In genomic region chr4:3073158-3074077, GRCh38 we compare ENCODE assay signal across 8 cellular contexts. TPM values are rescaled to one million over a fixed set of nuclear protein-coding genes. Genes with fewer than 3 reads are reported as not detected.
DNase-seq lines count a peak whose midpoint lies in the region; ATAC-seq and TF ChIP-seq lines count a peak whose summit lies in the region.

No MANE protein-coding gene starts in this region.

- H3K4ac ChIP-seq in mesenchymal stem cell (ENCODE audit: low read depth in 1 of 2, low read length in 2 of 2), result peak overlapping the region in 1 of 2 experiments; percentile 54

- H3K23ac ChIP-seq in mesenchymal stem cell (ENCODE audit: low read length in 2 of 2), result peak overlapping the region in 1 of 2 experiments; percentile 64

- peak overlapping the region; percentile 49 to 88 for H3K18ac ChIP-seq in mesenchymal stem cell (ENCODE audit: low read depth in 1 of 2, low read length in 2 of 2)

- H3K27me3 ChIP-seq in BLaER1 treated with 17β-estradiol and CSF1 and Interleukin-3, amounts not matched to agents 10 nM and 100 nM, result no peaks in the 10 kb centered on the region
- peaks cover 4% of the 10 kb centered on the region; the same call in 1 of the 2 replicates for H3K27me3 ChIP-seq in HUES6 (ENCODE audit: control insufficient read depth, insufficient read depth, low read length)
- no peaks in the 10 kb centered on the region for H3K27me3 ChIP-seq in breast epithelium
- peaks cover 0 to 4% of the 10 kb centered on the region in 2 experiments for H3K27me3 ChIP-seq in mesenchymal stem cell (ENCODE audit: control insufficient read depth in 1 of 2, insufficient read depth in 1 of 2, low read length in 2 of 2)

- DNase-seq in breast epithelium (ENCODE audit: low spot score in 2 of 2) (peak in 1 of 2 donors; percentile 28), mesenchymal stem cell (peak; percentile 29), HCEC 1CT (no peak), cerebellar cortex (ENCODE audit: low spot score) (no peak), SKM-1 treated with dmso at 0.1 percent for 144 hours (lab: John Stamatoyannopoulos, UW; ENCODE audit: unreplicated experiment) (no peak)

- H2BK12ac ChIP-seq in mesenchymal stem cell (ENCODE audit: low read length in 2 of 2), result no peak overlapping the region

- no peak for TF ChIP-seq CTCF in breast epithelium (IDR thresholded peaks at IDR 0.05)

- intact Hi-C loops in breast epithelium (cut with DNase I; ENCODE audit: low total_unique reads), result no loop called here

- H4K91ac ChIP-seq in mesenchymal stem cell (ENCODE audit: low read length), result peak overlapping the region; percentile 70

- peak; percentile 18 for ATAC-seq in GM19467 (IDR thresholded peaks at IDR 0.05; ENCODE audit: unreplicated experiment)

- H3K4me2 ChIP-seq in BLaER1 treated with 17β-estradiol and CSF1 and Interleukin-3, amounts not matched to agents 10 nM and 100 nM, result peak overlapping the region; percentile 75 to 91 (median 87)
- H3K4me2 ChIP-seq in mesenchymal stem cell (ENCODE audit: low read length, poor library complexity, severe bottlenecking), result peak overlapping the region; percentile 90

- no peak overlapping the region for H2BK5ac ChIP-seq in mesenchymal stem cell (ENCODE audit: low read depth, low read length, poor library complexity, severe bottlenecking)

- H4K20me1 ChIP-seq in BLaER1 treated with 17β-estradiol and CSF1 and Interleukin-3, amounts not matched to agents 10 nM and 100 nM, result peaks cover 28 to 33% (median 29%) of the 10 kb centered on the region in 11 experiments; a peak in 21 of 22 replicates

- peak overlapping the region in 9 of 11 experiments; percentile 45 to 85 (median 75); a peak in 18 of 22 replicates for H3K27ac ChIP-seq in BLaER1 treated with 17β-estradiol and CSF1 and Interleukin-3, amounts not matched to agents 10 nM and 100 nM
- H3K27ac ChIP-seq in HUES6 (ENCODE audit: low read depth, low read length) (no peak overlapping the region), breast epithelium (peak overlapping the region; percentile 57 to 75), mesenchymal stem cell (ENCODE audit: low read length, poor library complexity, severe bottlenecking) (no peak overlapping the region)

- H2BK15ac ChIP-seq in mesenchymal stem cell (ENCODE audit: low read depth, poor library complexity, severe bottlenecking), result peak overlapping the region; percentile 4

- peak overlapping the region in 1 of 2 experiments; percentile 97 for H3K14ac ChIP-seq in mesenchymal stem cell (ENCODE audit: low read length in 2 of 2)

- H3K36me3 ChIP-seq in BLaER1 treated with 17β-estradiol and CSF1 and Interleukin-3, amounts not matched to agents 10 nM and 100 nM, result no peaks in the 10 kb centered on the region
- no peaks in the 10 kb centered on the region for H3K36me3 ChIP-seq in HUES6 (ENCODE audit: control insufficient read depth, insufficient read depth, low read length)
- no peaks in the 10 kb centered on the region for H3K36me3 ChIP-seq in breast epithelium
- H3K36me3 ChIP-seq in mesenchymal stem cell (ENCODE audit: control insufficient read depth in 1 of 2, insufficient read depth in 2 of 2, low read depth in 1 of 2, low read length in 2 of 2), result no peaks in the 10 kb centered on the region

- H3K4me3 ChIP-seq in BLaER1 treated with 17β-estradiol and CSF1 and Interleukin-3, amounts not matched to agents 10 nM and 100 nM, result peak overlapping the region; percentile 55 to 73 (median 60)
- H3K4me3 ChIP-seq in HUES6 (ENCODE audit: low read depth, low read length) (peak overlapping the region; percentile 66), breast epithelium (peak overlapping the region; percentile 82 to 99 (median 83)), mesenchymal stem cell (ENCODE audit: insufficient read depth in 1 of 2, low read depth in 1 of 2, low read length in 2 of 2) (peak overlapping the region; percentile 67 to 76)

- H3K9me3 ChIP-seq in BLaER1 treated with 17β-estradiol and CSF1 and Interleukin-3, amounts not matched to agents 10 nM and 100 nM (replicated peaks in 1 of 11), result no peaks in the 10 kb centered on the region
- H3K9me3 ChIP-seq in HUES6 (ENCODE audit: control insufficient read depth, insufficient read depth, low read depth, low read length) (no peaks in the 10 kb centered on the region), breast epithelium (no peaks in the 10 kb centered on the region), mesenchymal stem cell (ENCODE audit: control insufficient read depth, low read length) (no peaks in the 10 kb centered on the region)

- peaks cover 28 to 37% (median 35%) of the 10 kb centered on the region in 10 experiments for H3K4me1 ChIP-seq in BLaER1 treated with 17β-estradiol and CSF1 and Interleukin-3, amounts not matched to agents 10 nM and 100 nM
- H3K4me1 ChIP-seq in HUES6 (ENCODE audit: control insufficient read depth, insufficient read depth, low read length) (peaks cover 15% of the 10 kb centered on the region; the same call in 1 of the 2 replicates), breast epithelium (no peaks in the 10 kb centered on the region), mesenchymal stem cell (ENCODE audit: control insufficient read depth, insufficient read depth, low read depth, low read length) (peaks cover 8% of the 10 kb centered on the region)

- TF ChIP-seq POLR2A in breast epithelium (IDR thresholded peaks at IDR 0.05), result peak; percentile 10

- no peak overlapping the region for H2AK5ac ChIP-seq in mesenchymal stem cell (ENCODE audit: low read length, severe bottlenecking)

- H2AFZ ChIP-seq in mesenchymal stem cell (ENCODE audit: low read depth, low read length), result peak overlapping the region; percentile 99

- no peaks in the 10 kb centered on the region for H3K79me1 ChIP-seq in mesenchymal stem cell (replicated peaks; ENCODE audit: low read length, poor library complexity, severe bottlenecking)

- H4K8ac ChIP-seq in mesenchymal stem cell (ENCODE audit: low read length), result peak overlapping the region; percentile 63

- peak overlapping the region; percentile 69 to 83 (median 77); a peak in 21 of 22 replicates for H3K9ac ChIP-seq in BLaER1 treated with 17β-estradiol and CSF1 and Interleukin-3, amounts not matched to agents 10 nM and 100 nM
- no peak overlapping the region for H3K9ac ChIP-seq in HUES6 (ENCODE audit: low read length)
- peak overlapping the region; percentile 77 for H3K9ac ChIP-seq in mesenchymal stem cell (ENCODE audit: low read length)

- 27% methylated on average over 25 of the region's 54 CpGs for WGBS in mesenchymal stem cell

- H2BK120ac ChIP-seq in mesenchymal stem cell (ENCODE audit: low read depth, low read length), result no peak overlapping the region

RNA-seq across cellular contexts. Expression of gene HTT-AS, which starts 0.9 kb away (rescaled TPM):
- total RNA-seq in breast epithelium, result not detected
- not detected for polyA plus RNA-seq in mesenchymal stem cell (2013, experiment 1 of 2)
- not detected for polyA plus RNA-seq in mesenchymal stem cell (2013, experiment 2 of 2)

RNA-seq across cellular contexts. Expression of gene HTT, which starts 1.1 kb away (rescaled TPM):
- 10 to 100 TPM; 53.8 to 71.1 (median 55.1) TPM for total RNA-seq in breast epithelium
- 16.8 TPM for polyA plus RNA-seq in mesenchymal stem cell (2013, experiment 1 of 2)
- 13.9 TPM for polyA plus RNA-seq in mesenchymal stem cell (2013, experiment 2 of 2)

Comparison
In these comparisons a context has a peak if more than half of its experiments do, and no peak if none do; other contexts are left out.
1. H3K27ac ChIP-seq: peak in BLaER1 treated with 17β-estradiol and CSF1 and Interleukin-3, amounts not matched to agents 10 nM and 100 nM (9 of 11) and breast epithelium (2 of 2); none in HUES6 (single experiment) and mesenchymal stem cell (single experiment).
2. Peak in every context shown above with its lines, with median percentiles within 50 percentile points of each other: H3K4me3 ChIP-seq.